Comparison of ENCODE assay signal across 27 cellular contexts in genomic region chr11:98423933-98424332, GRCh38.
"Had no signal": no experiment of that assay in that cellular context is flagged by ENCODE, and none has a peak within 500 bp of the region (broad histone marks: within the 10 kb centered on the region; RNA-seq: fewer than 3 reads in every experiment).

No MANE protein-coding gene starts in this region.

- DNase-seq: activated CD4-positive, alpha-beta T cell treated with anti-CD3 and anti-CD28 coated beads for 1 hour; activated CD4-positive, alpha-beta T cell treated with anti-CD3 and anti-CD28 coated beads for 48 hours; activated CD4-positive, CD25-positive, alpha-beta regulatory T cell; activated CD8-positive, alpha-beta T cell treated with anti-CD3 and anti-CD28 coated beads for 36 hours; activated effector memory CD4-positive, alpha-beta T cell treated with anti-CD3 and anti-CD28 coated beads, Interleukin-2, amount 50 U/mL, for 16 hours; activated naive CD4-positive, alpha-beta T cell; activated naive CD4-positive, alpha-beta T cell treated with anti-CD3 and anti-CD28 coated beads, Interleukin-2, amount 50 U/mL, for 16 hours; activated naive CD8-positive, alpha-beta T cell treated with anti-CD3 and anti-CD28 coated beads for 36 hours; activated T-cell treated with anti-CD3 and anti-CD28 coated beads, Interleukin-2, amount 50 U/mL, for 1 hour; activated T-cell treated with anti-CD3 and anti-CD28 coated beads, Interleukin-2, amount 50 U/mL, for 72 hours; amniotic stem cell; aorta; brain microvascular endothelial cell; central memory CD4-positive, alpha-beta T cell; NCI-H1105; NCI-H1417 treated with DMSO at 0.1 percent for 48 hours; NCI-H1930; NCI-H2081 treated with DMSO at 0.1 percent for 48 hours; NCI-H345; NCI-H524 treated with DMSO at 0.1 percent for 48 hours; NK-92 treated with Interleukin-12 subunit alpha and Interleukin-12 subunit beta, amount 100 ng/mL, for 24 hours; PC-3; SIG-M5; T1000; WERI-Rb-1 had no signal

- ATAC-seq: activated CD8-positive, alpha-beta T cell treated with anti-CD3 and anti-CD28 coated beads for 36 hours; activated T-cell treated with anti-CD3 and anti-CD28 coated beads, Interleukin-2, amount 50 U/mL, for 72 hours; activated T-helper 17 cell treated with anti-CD3 and anti-CD28 coated beads, Interleukin-2, amount 50 U/mL, for 72 hours; PC-3; Right ventricle myocardium inferior had no signal
